Comparison of ENCODE assay signal across 16 cellular contexts in genomic region chr15:82768414-82769081, GRCh38. TPM values are rescaled to one million over a fixed set of nuclear protein-coding genes. Genes with fewer than 3 reads are reported as not detected.
DNase-seq lines count a peak whose midpoint lies in the region; ATAC-seq, FAIRE-seq and TF ChIP-seq lines count a peak whose summit lies in the region.
"Had no signal": no experiment of that assay in that cellular context is flagged by ENCODE, and none has a peak within 500 bp of the region (broad histone marks: within the 10 kb centered on the region; RNA-seq: fewer than 3 reads in every experiment).

No MANE protein-coding gene starts in this region.

- intact Hi-C loops in mucosa of descending colon (cut with DNase I, micrococcal nuclease), result no loop called here

- no peak for TF ChIP-seq CTCF in brain microvascular endothelial cell (IDR thresholded peaks at IDR 0.05; ENCODE audit: low read depth, low read length, missing control alignments)
- no peak for TF ChIP-seq CTCF in mucosa of descending colon (IDR thresholded peaks at IDR 0.05)

- H3K9me3 ChIP-seq in mucosa of descending colon, result no peaks in the 10 kb centered on the region
- H3K9me3 ChIP-seq: colonic mucosa, vagina had no signal

- ATAC-seq in mucosa of descending colon (peak; percentile 34), HG03342 (IDR thresholded peaks at IDR 0.05; ENCODE audit: unreplicated experiment) (no peak)
- ATAC-seq: left lobe of liver, Panc1 had no signal

- in situ Hi-C loops in Caki2 (cut with HindIII; ENCODE audit: low pct_unique_long_range_greater_than_20kb, low sequenced_read_pairs) (no loop called here), brain microvascular endothelial cell (cut with HindIII; ENCODE audit: low pct_ligation_motif_present, low sequenced_read_pairs) (no loop called here)

- FAIRE-seq in urothelium cell line (lab: Jason Lieb, UNC), result no peak

- H3K4me1 ChIP-seq in mucosa of descending colon (ENCODE audit: low read depth), result no peaks in the 10 kb centered on the region
- H3K4me1 ChIP-seq: colonic mucosa, parathyroid adenoma, vagina had no signal

- DNase-seq in Caki2 (ENCODE audit: low read depth) (peak; percentile 18), HT1080 (ENCODE audit: low read depth) (peak; percentile 32), brain microvascular endothelial cell (peak; percentile 20), mucosa of descending colon (no peak), HuH-7 (ENCODE audit: low spot score) (no peak), NCI-H2227 treated with DMSO at 0.1 percent for 48 hours (lab: John Stamatoyannopoulos, UW) (no peak), urothelium cell line (ENCODE audit: low spot score) (no peak)
- DNase-seq: colonic mucosa, NCI-H1694, NCI-H510A treated with DMSO at 0.1 percent for 48 hours, T-helper 1 cell had no signal

- H3K27ac ChIP-seq in brain microvascular endothelial cell, result no peak overlapping the region
- H3K27ac ChIP-seq: colonic mucosa, parathyroid adenoma, vagina had no signal

- no peaks in the 10 kb centered on the region for H3K27me3 ChIP-seq in brain microvascular endothelial cell (replicated peaks)
- H3K27me3 ChIP-seq: colonic mucosa, vagina had no signal

- H3K36me3 ChIP-seq in brain microvascular endothelial cell (replicated peaks) (no peaks in the 10 kb centered on the region), mucosa of descending colon (ENCODE audit: low read depth) (no peaks in the 10 kb centered on the region)
- H3K36me3 ChIP-seq: colonic mucosa, vagina had no signal

- H3K4me3 ChIP-seq in brain microvascular endothelial cell (ENCODE audit: low read depth, low read length), result no peak overlapping the region
- no peak overlapping the region for H3K4me3 ChIP-seq in mucosa of descending colon
- H3K4me3 ChIP-seq: colonic mucosa, vagina had no signal

RNA-seq across cellular contexts. Expression of gene FSD2, which starts 37.3 kb away (rescaled TPM):
- total RNA-seq in Caki2 (2014; rRNA removed; shearing (Covaris generic); ENCODE audit: low replicate concordance), result 0.34 TPM in 1 of 2 replicates, not detected in the other
- total RNA-seq in HT1080 (2014; rRNA removed; shearing (Covaris generic)), result not detected in 2 replicates
- not detected in 2 replicates for polyA plus RNA-seq in HT1080 (2015; cell fraction: cytosol; rRNA removed)
- not detected in 2 replicates for polyA plus RNA-seq in HT1080 (2015; cell fraction: nucleus; rRNA removed)
- total RNA-seq in mucosa of descending colon, result not detected
- total RNA-seq: colonic mucosa, left lobe of liver, vagina had no signal

RNA-seq across cellular contexts. Expression of gene WHAMM, which starts 40.9 kb away (rescaled TPM):
- total RNA-seq in Caki2 (2014; rRNA removed; shearing (Covaris generic); ENCODE audit: low replicate concordance), result 5.4 and 7.0 TPM in 2 replicates
- total RNA-seq in HT1080 (2014; rRNA removed; shearing (Covaris generic)), result 2.9 and 3.6 TPM in 2 replicates
- polyA plus RNA-seq in HT1080 (2015; cell fraction: cytosol; rRNA removed), result 4.6 and 5.2 TPM in 2 replicates
- 4.6 and 5.8 TPM in 2 replicates for polyA plus RNA-seq in HT1080 (2015; cell fraction: nucleus; rRNA removed)
- total RNA-seq in mucosa of descending colon, result 10 to 100 TPM; 10.8 to 13.2 (median 11.4) TPM

RNA-seq across cellular contexts. Expression of gene AP3B2, which starts 58.9 kb away (rescaled TPM):
- total RNA-seq in Caki2 (2014; rRNA removed; shearing (Covaris generic); ENCODE audit: low replicate concordance), result 5.3 and 6.7 TPM in 2 replicates
- total RNA-seq in HT1080 (2014; rRNA removed; shearing (Covaris generic)), result not detected in 2 replicates
- not detected in 2 replicates for polyA plus RNA-seq in HT1080 (2015; cell fraction: cytosol; rRNA removed)
- polyA plus RNA-seq in HT1080 (2015; cell fraction: nucleus; rRNA removed), result not detected in 2 replicates
- total RNA-seq in mucosa of descending colon, result 1 to 10 TPM in 2 of 3 donors, under 1 TPM in 1; 0.67 to 5.4 (median 1.9) TPM
- total RNA-seq: left lobe of liver had no signal

Comparison
In these comparisons a context has a peak if more than half of its experiments do, and no peak if none do; other contexts are left out.
1. DNase-seq: peak in Caki2 (single experiment), HT1080 (single experiment) and brain microvascular endothelial cell (single experiment); none in mucosa of descending colon (0 of 3), HuH-7 (single experiment), NCI-H2227 treated with DMSO at 0.1 percent for 48 hours (single experiment) and urothelium cell line (single experiment).